In genomic region chr16:23579371-23579770, GRCh38 we compare ENCODE assay signal across 1 cellular context.
TF ChIP-seq lines count a peak whose summit lies in the region.

No MANE protein-coding gene starts in this region.

TF ChIP-seq in HepG2, 621 proteins besides CTCF, POLR2A, EP300 and RAD21 (continued from another document):
- TF ChIP-seq SSRP1 (CRISPR knock-in tag; IDR thresholded peaks at IDR 0.05): 0 out of 2 replicates have a peak, but pooled peaks have one; percentile 21
- TF ChIP-seq DDIT3 (CRISPR knock-in tag; IDR thresholded peaks at IDR 0.05): no peak
